ENCODE assay signal across 1 cellular context in the genomic region with DNA sequence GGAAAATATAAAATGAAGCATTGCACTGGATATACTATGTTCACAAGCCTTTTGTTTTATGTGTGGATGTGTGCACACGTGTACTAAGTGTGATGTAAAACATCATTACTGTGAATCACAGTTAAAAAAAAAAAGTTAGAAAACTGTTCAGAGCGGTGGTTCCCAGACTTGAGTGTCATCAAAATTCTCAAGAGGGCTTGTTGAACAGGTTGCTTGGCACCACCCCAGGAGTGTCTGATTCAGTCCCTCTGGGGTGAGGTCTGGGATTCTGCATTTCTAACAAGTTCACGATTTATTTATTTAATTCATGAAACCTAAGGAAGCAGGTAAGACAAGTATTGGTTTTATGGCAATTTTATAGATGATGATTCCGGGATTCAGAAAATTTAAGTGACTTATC.
TF ChIP-seq lines count a peak whose summit lies in the region.

No MANE protein-coding gene starts in this region.

TF ChIP-seq in H1, 55 proteins besides CTCF, POLR2A, EP300 and RAD21 (continued from another document):
- TF ChIP-seq FOSL1 (IDR thresholded peaks at IDR 0.05; ENCODE audit: insufficient read depth, low read depth, low read length) = no peak
- TF ChIP-seq SIRT6 (IDR thresholded peaks at IDR 0.05; ENCODE audit: low read length) = no peak
- TF ChIP-seq ZNF274 (IDR thresholded peaks at IDR 0.05; ENCODE audit: borderline replicate concordance, extremely low read depth, low read length) = no peak
- TF ChIP-seq EGR1 (IDR thresholded peaks at IDR 0.05; ENCODE audit: borderline replicate concordance, low read depth, low read length) = no peak
- TF ChIP-seq TAF1 (IDR thresholded peaks at IDR 0.05; ENCODE audit: low read depth, low read length) = no peak
- no peak for TF ChIP-seq YY1 (IDR thresholded peaks at IDR 0.05; ENCODE audit: low read depth, low read length)
- TF ChIP-seq SUZ12 (IDR thresholded peaks at IDR 0.05; ENCODE audit: low read length) = no peak
- TF ChIP-seq KDM4A (IDR thresholded peaks at IDR 0.05; ENCODE audit: low read depth, low read length, severe bottlenecking) = no peak
- no peak for TF ChIP-seq SRF (IDR thresholded peaks at IDR 0.05; ENCODE audit: low read depth, low read length)
- TF ChIP-seq SP2 (IDR thresholded peaks at IDR 0.05; ENCODE audit: low read length) = no peak
- TF ChIP-seq, protein P1, sequence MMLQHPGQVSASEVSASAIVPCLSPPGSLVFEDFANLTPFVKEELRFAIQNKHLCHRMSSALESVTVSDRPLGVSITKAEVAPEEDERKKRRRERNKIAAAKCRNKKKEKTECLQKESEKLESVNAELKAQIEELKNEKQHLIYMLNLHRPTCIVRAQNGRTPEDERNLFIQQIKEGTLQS (IDR thresholded peaks at IDR 0.05; ENCODE audit: insufficient read depth, low read depth, low read length) = no peak
- TF ChIP-seq CHD1 (IDR thresholded peaks at IDR 0.05; ENCODE audit: low read depth, low read length) = no peak
- TF ChIP-seq BACH1 (IDR thresholded peaks at IDR 0.05; ENCODE audit: low read length) = no peak
- TF ChIP-seq HDAC2 (IDR thresholded peaks at IDR 0.05; ENCODE audit: borderline replicate concordance in 1 of 2, low read depth in 2 of 2, low read length in 2 of 2) = no peak
